21 cellular contexts compared by ENCODE assay signal in the genomic region with DNA sequence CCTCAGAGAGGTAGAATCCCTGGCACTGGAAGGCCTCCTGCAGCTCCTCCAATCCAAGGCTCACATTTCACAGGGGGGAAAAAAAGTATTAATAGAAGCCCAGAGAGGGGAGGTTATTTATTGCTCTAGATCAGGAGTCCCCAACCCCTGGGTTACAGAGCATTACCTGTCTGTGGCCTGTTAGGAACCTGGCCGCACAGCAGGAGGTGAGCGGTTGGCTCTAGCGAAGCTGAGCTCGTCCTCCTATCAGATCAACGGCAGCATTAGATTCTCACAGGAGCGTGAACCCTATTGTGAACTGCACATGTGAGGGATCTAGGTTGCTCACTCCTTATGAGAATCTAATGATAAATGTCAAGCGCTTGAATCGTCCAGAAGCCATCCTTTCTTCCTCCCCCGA. TPM values are rescaled to one million over a fixed set of nuclear protein-coding genes. Genes with fewer than 3 reads are reported as not detected.
DNase-seq lines count a peak whose midpoint lies in the region; ATAC-seq, FAIRE-seq and TF ChIP-seq lines count a peak whose summit lies in the region.
"Had no signal": no experiment of that assay in that cellular context is flagged by ENCODE, and none has a peak within 500 bp of the region (broad histone marks: within the 10 kb centered on the region; RNA-seq: fewer than 3 reads in every experiment).

No MANE protein-coding gene starts in this region.

- H3K36me3 ChIP-seq in GM23338 (ENCODE audit: insufficient read depth) (no peaks in the 10 kb centered on the region), K562 (ENCODE audit: control insufficient read depth, insufficient read depth, low read length) (no peaks in the 10 kb centered on the region), endodermal cell (ENCODE audit: control insufficient read depth, insufficient read depth, low read length) (no peaks in the 10 kb centered on the region)
- H3K36me3 ChIP-seq: BLaER1 treated with 17β-estradiol and CSF1 and Interleukin-3, amounts not matched to agents 10 nM and 100 nM had no signal

- H3K27ac ChIP-seq in GM23338 (ENCODE audit: low read depth) (no peak overlapping the region), K562 (ENCODE audit: extremely low read depth, low read depth, low read length) (no peak overlapping the region), endodermal cell (ENCODE audit: low read depth, low read length) (no peak overlapping the region)
- H3K27ac ChIP-seq: 22Rv1; A549; BLaER1 treated with 17β-estradiol and CSF1 and Interleukin-3, amounts not matched to agents 10 nM and 100 nM; C4-2B had no signal

- ATAC-seq in GM23338, result peak; percentile 53
- no peak for ATAC-seq in K562
- no peak for ATAC-seq in GM19397 (IDR thresholded peaks at IDR 0.05; ENCODE audit: unreplicated experiment)
- ATAC-seq: CD8-positive, alpha-beta T cell had no signal

- in situ Hi-C loops in K562 (cut with MboI), result no loop called here

- WGBS in K562 (ENCODE audit: insufficient coverage, low coverage, missing lambda C conversion rate), result 64% methylated on average over 9 of the region's 9 CpGs
- 87 to 91% methylated on average over 9 of the region's 9 CpGs for WGBS in endodermal cell (ENCODE audit: insufficient coverage in 1 of 2, insufficient read length in 1 of 2), 2 experiments

- H3K9ac ChIP-seq in K562 (ENCODE audit: insufficient read depth in 1 of 2, low read depth in 2 of 2, low read length in 2 of 2), result no peak overlapping the region; a peak in 1 of 4 replicates
- H3K9ac ChIP-seq in endodermal cell (ENCODE audit: extremely low read depth, low read length, poor library complexity, severe bottlenecking), result no peak overlapping the region
- H3K9ac ChIP-seq: BLaER1 treated with 17β-estradiol and CSF1 and Interleukin-3, amounts not matched to agents 10 nM and 100 nM had no signal

- FAIRE-seq in K562 (lab: Jason Lieb, UNC), result peak; percentile 40
- FAIRE-seq: A549, D721Med, G401.6, GM12891, GM19239 had no signal

- H2AFZ ChIP-seq in GM23338 (no peak overlapping the region), K562 (ENCODE audit: low read depth, low read length) (peak overlapping the region; percentile 70; the same call in 1 of the 2 replicates)

- H3K27me3 Mint-ChIP-seq in GM23338 (ENCODE audit: insufficient read depth, low read depth, poor library complexity) (peaks cover 21% of the 10 kb centered on the region), endodermal cell (ENCODE audit: insufficient read depth) (peaks cover 3% of the 10 kb centered on the region)

- 0 out of 2 replicates have a peak, but pooled peaks cover 18% of the 10 kb centered on the region for H3F3A ChIP-seq in GM23338 (replicated peaks; ENCODE audit: low read depth)

- POLR2A ChIA-PET in K562 (lab: Yijun Ruan, JAX), result interaction anchor here (0.6 kb wide), 1 partner anchor 46 kb away, joined by 3 read pairs; no protein-coding TSS in a partner anchor

- TF ChIP-seq POLR2A in K562 (conservative IDR thresholded peaks at IDR 0.05), result no peak

- H3K4me1 Mint-ChIP-seq in GM23338 (peaks cover 15% of the 10 kb centered on the region; the same call in 2 of the 3 replicates), endodermal cell (peaks cover 4% of the 10 kb centered on the region)
- H3K4me1 Mint-ChIP-seq: B cell had no signal

- no peaks in the 10 kb centered on the region for H3K9me1 ChIP-seq in K562 (ENCODE audit: control insufficient read depth, insufficient read depth, low read length)

- intact Hi-C loops in K562 (cut with micrococcal nuclease), result loop anchor here (5.0 to 10.0 kb wide), 2 partner anchors 49 to 151 kb away; a partner anchor contains a TSS

- TF ChIP-seq EP300 in K562 (IDR thresholded peaks at IDR 0.05; ENCODE audit: low read length), result no peak

- peaks cover 6% of the 10 kb centered on the region for H3K36me3 Mint-ChIP-seq in GM23338 (ENCODE audit: low read depth)
- H3K36me3 Mint-ChIP-seq in endodermal cell (ENCODE audit: low read depth), result no peaks in the 10 kb centered on the region
- H3K36me3 Mint-ChIP-seq: CD8-positive, alpha-beta T cell had no signal

- H3K9me3 Mint-ChIP-seq in GM23338, result peaks cover 4% of the 10 kb centered on the region; the same call in 2 of the 3 replicates
- peaks cover 8% of the 10 kb centered on the region for H3K9me3 Mint-ChIP-seq in endodermal cell
- H3K9me3 Mint-ChIP-seq: CD4-positive, alpha-beta T cell; CD8-positive, alpha-beta T cell had no signal

- H3K27me3 ChIP-seq in GM23338 (ENCODE audit: insufficient read depth), result no peaks in the 10 kb centered on the region
- no peaks in the 10 kb centered on the region; a peak in 1 of 5 replicates for H3K27me3 ChIP-seq in K562 (ENCODE audit: control insufficient read depth in 2 of 2, insufficient read depth in 2 of 2, low read length in 2 of 2)
- no peaks in the 10 kb centered on the region for H3K27me3 ChIP-seq in endodermal cell (ENCODE audit: control insufficient read depth, insufficient read depth, low read length, poor library complexity, severe bottlenecking)
- H3K27me3 ChIP-seq: BLaER1 treated with 17β-estradiol and CSF1 and Interleukin-3, amounts not matched to agents 10 nM and 100 nM had no signal

- TF ChIP-seq CTCF in GM23338 (conservative IDR thresholded peaks at IDR 0.05; ENCODE audit: low read depth in 2 of 2), result no peak
- TF ChIP-seq CTCF in K562 (IDR thresholded peaks at IDR 0.05 in 2 of 3, conservative IDR thresholded peaks at IDR 0.05 in 1 of 3; ENCODE audit: insufficient read depth in 2 of 3, low read depth in 1 of 3, low read length in 3 of 3), result no peak
- no peak for TF ChIP-seq CTCF in endodermal cell (conservative IDR thresholded peaks at IDR 0.05)

- peak; percentile 38 for DNase-seq in GM23338 (ENCODE audit: low spot score)
- DNase-seq in K562 (ENCODE audit: extremely low read depth in 1 of 4, low spot score in 3 of 4), result peak in 1 of 4 experiments; percentile 12
- peak; percentile 73 for DNase-seq in endodermal cell
- DNase-seq in stimulated activated CD4-positive, alpha-beta T cell treated with anti-CD3 and anti-CD28 coated beads, Interleukin-12 subunit alpha, Interleukin-12 subunit beta, amount 100 ng/mL, for 4 hours, result no peak
- DNase-seq: AML-193; Caco-2; Calu3; CD4-positive, alpha-beta T cell; CD8-positive, alpha-beta T cell; DMS79 treated with DMSO at 0.1 percent for 48 hours; GF-D8 had no signal

- H3K4me3 Mint-ChIP-seq in GM23338 (no peak overlapping the region), endodermal cell (no peak overlapping the region)
- H3K4me3 Mint-ChIP-seq: B cell; CD4-positive, alpha-beta T cell; CD8-positive, alpha-beta T cell had no signal

- H3K9me3 ChIP-seq in K562 (replicated peaks; ENCODE audit: control insufficient read depth, insufficient read depth, low read depth, low read length) (no peaks in the 10 kb centered on the region), endodermal cell (ENCODE audit: control insufficient read depth, low read length) (no peaks in the 10 kb centered on the region)
- H3K9me3 ChIP-seq: A549; BLaER1 treated with 17β-estradiol and CSF1 and Interleukin-3, amounts not matched to agents 10 nM and 100 nM; Caco-2 had no signal

- H3K4me2 ChIP-seq in GM23338 (no peak overlapping the region), K562 (ENCODE audit: insufficient read depth, low read length) (no peak overlapping the region)
- H3K4me2 ChIP-seq: A549; BLaER1 treated with 17β-estradiol and CSF1 and Interleukin-3, amounts not matched to agents 10 nM and 100 nM had no signal

- H3K27ac Mint-ChIP-seq in GM23338 (no peak overlapping the region), endodermal cell (no peak overlapping the region)
- H3K27ac Mint-ChIP-seq: B cell; CD4-positive, alpha-beta T cell; CD8-positive, alpha-beta T cell had no signal

- BruUV-seq in K562 (replicated peaks; lab: Mats Ljungman, UMichigan), result no TSS peak

- H4K20me1 ChIP-seq in GM23338 (replicated peaks; ENCODE audit: insufficient read depth) (no peaks in the 10 kb centered on the region), K562 (replicated peaks; ENCODE audit: control insufficient read depth, insufficient read depth, low read length) (no peaks in the 10 kb centered on the region)
- H4K20me1 ChIP-seq: BLaER1 treated with 17β-estradiol and CSF1 and Interleukin-3, amounts not matched to agents 10 nM and 100 nM had no signal

- no peak for TF ChIP-seq RAD21 in K562 (CRISPR knock-in tag; conservative IDR thresholded peaks at IDR 0.05 in 1 of 2, IDR thresholded peaks at IDR 0.05 in 1 of 2)

- H3K4me3 ChIP-seq in GM23338, result no peak overlapping the region
- no peak overlapping the region for H3K4me3 ChIP-seq in K562
- H3K4me3 ChIP-seq in endodermal cell (ENCODE audit: low read length), result no peak overlapping the region
- H3K4me3 ChIP-seq: A549; BLaER1 treated with 17β-estradiol and CSF1 and Interleukin-3, amounts not matched to agents 10 nM and 100 nM had no signal

- H3K79me2 ChIP-seq in GM23338 (replicated peaks; ENCODE audit: insufficient read depth) (no peaks in the 10 kb centered on the region), K562 (ENCODE audit: control insufficient read depth, insufficient read depth, low read length) (no peaks in the 10 kb centered on the region)

- CTCF ChIA-PET in K562 (lab: Yijun Ruan, JAX; ENCODE audit: low intra/inter-chr PET ratio), result interaction anchor here (1.8 kb wide), 1 partner anchor 67 kb away, joined by 10 read pairs; no protein-coding TSS in a partner anchor

- H3K4me1 ChIP-seq in GM23338 (ENCODE audit: insufficient read depth), result peaks cover 6% of the 10 kb centered on the region
- H3K4me1 ChIP-seq in K562 (replicated peaks in 1 of 2; ENCODE audit: control insufficient read depth in 2 of 2, insufficient read depth in 2 of 2, low read length in 2 of 2), result peaks cover 20 to 23% of the 10 kb centered on the region in 2 experiments; a peak in 4 of 5 replicates
- no peaks in the 10 kb centered on the region for H3K4me1 ChIP-seq in endodermal cell (ENCODE audit: control insufficient read depth, insufficient read depth, low read length)
- H3K4me1 ChIP-seq: Caco-2 had no signal

- H3K9me2 ChIP-seq in GM23338 (ENCODE audit: insufficient read depth), result no peaks in the 10 kb centered on the region

RNA-seq across cellular contexts. Expression of a gene that starts 46.8 kb away (rescaled TPM):
- total RNA-seq in GM23338 (2014; rRNA removed; shearing (Covaris generic)), result 367 and 386 TPM in 2 replicates
- 97.1 and 99.3 TPM in 2 replicates for polyA plus RNA-seq in GM23338 (2016; fragmentation: Nextera tagmentation; extraction: Ambion mirVana)
- total RNA-seq in K562 (2011; cell fraction: chromatin; rRNA removed; ENCODE audit: low replicate concordance), result 86.3 and 153 TPM in 2 replicates
- 101 and 112 TPM in 2 replicates for total RNA-seq in K562 (2011; cell fraction: nucleolus; rRNA removed)
- total RNA-seq in K562 (2011; cell fraction: nucleoplasm; rRNA removed), result 95.8 and 102 TPM in 2 replicates
- 111 and 116 TPM in 2 replicates for total RNA-seq in K562 (2014; rRNA removed)
- 108 and 111 TPM in 2 replicates for total RNA-seq in K562 (2014; rRNA removed; fragmentation: Illumina TruSeq; extraction: Trizol)
- total RNA-seq in K562 (2015; rRNA removed; fragmentation: Illumina TruSeq; extraction: Trizol), result 116 and 117 TPM in 2 replicates
- 258 and 292 TPM in 2 replicates for total RNA-seq in K562 (2021)
- 59.5 and 105 TPM in 2 replicates for polyA plus RNA-seq in K562 (2011; rRNA removed)
- 92.9 and 111 TPM in 2 replicates for polyA plus RNA-seq in K562 (2011; cell fraction: cytosol; rRNA removed)
- 136 and 155 TPM in 2 replicates for polyA plus RNA-seq in K562 (2011; cell fraction: nucleus; rRNA removed)
- polyA plus RNA-seq in K562 (2012), result 151 and 181 TPM in 2 replicates
- polyA plus RNA-seq in K562 (2014; fragmentation: Illumina TruSeq; extraction: Trizol), result 209 and 213 TPM in 2 replicates
- polyA plus RNA-seq in K562 (2014; fragmentation: Nextera tagmentation; extraction: Ambion mirVana), result 100 to 1,000 TPM in 1 of 2 experiments, 10 to 100 TPM in 1; 31.8 to 203 TPM
- polyA plus RNA-seq in K562 (2014; rRNA removed), result 135 and 139 TPM in 2 replicates
- polyA minus RNA-seq in K562 (2011; rRNA and poly(A)+ RNA removed), result 69.1 and 75.9 TPM in 2 replicates
- polyA minus RNA-seq in K562 (2011; cell fraction: cytosol; rRNA and poly(A)+ RNA removed), result 121 and 149 TPM in 2 replicates
- 21.8 and 35.7 TPM in 2 replicates for polyA minus RNA-seq in K562 (2011; cell fraction: nucleus; rRNA and poly(A)+ RNA removed)
- total RNA-seq in endodermal cell, result 100 to 1,000 TPM; 240 to 325 TPM
- polyA plus RNA-seq in endodermal cell (2013, experiment 1 of 2), result 136 TPM
- 129 TPM for polyA plus RNA-seq in endodermal cell (2013, experiment 2 of 2)

RNA-seq across cellular contexts. Expression of a gene that starts 53.3 kb away (rescaled TPM):
- 37.9 and 46.8 TPM in 2 replicates for total RNA-seq in GM23338 (2014; rRNA removed; shearing (Covaris generic))
- polyA plus RNA-seq in GM23338 (2016; fragmentation: Nextera tagmentation; extraction: Ambion mirVana), result 12.1 and 13.4 TPM in 2 replicates
- total RNA-seq in K562 (2011; cell fraction: chromatin; rRNA removed; ENCODE audit: low replicate concordance), result 0.09 TPM in 1 of 2 replicates, not detected in the other
- total RNA-seq in K562 (2011; cell fraction: nucleolus; rRNA removed), result 0.17 and 0.92 TPM in 2 replicates
- total RNA-seq in K562 (2011; cell fraction: nucleoplasm; rRNA removed), result 0.07 TPM in 1 of 2 replicates, not detected in the other
- total RNA-seq in K562 (2014; rRNA removed), result 0.09 TPM in 1 of 2 replicates, not detected in the other
- total RNA-seq in K562 (2014; rRNA removed; fragmentation: Illumina TruSeq; extraction: Trizol), result not detected in 2 replicates
- not detected in 2 replicates for total RNA-seq in K562 (2015; rRNA removed; fragmentation: Illumina TruSeq; extraction: Trizol)
- total RNA-seq in K562 (2021), result 0.13 TPM in 2 replicates
- polyA plus RNA-seq in K562 (2011; rRNA removed), result 0.01 TPM in 1 of 2 replicates, not detected in the other
- polyA plus RNA-seq in K562 (2011; cell fraction: cytosol; rRNA removed), result 0.27 TPM in 1 of 2 replicates, not detected in the other
- 0.41 and 0.52 TPM in 2 replicates for polyA plus RNA-seq in K562 (2011; cell fraction: nucleus; rRNA removed)
- polyA plus RNA-seq in K562 (2012), result not detected in 2 replicates
- not detected in 2 replicates for polyA plus RNA-seq in K562 (2014; fragmentation: Illumina TruSeq; extraction: Trizol)
- not detected for polyA plus RNA-seq in K562 (2014; fragmentation: Nextera tagmentation; extraction: Ambion mirVana)
- polyA plus RNA-seq in K562 (2014; rRNA removed), result not detected in 2 replicates
- not detected in 2 replicates for polyA minus RNA-seq in K562 (2011; rRNA and poly(A)+ RNA removed)
- polyA minus RNA-seq in K562 (2011; cell fraction: cytosol; rRNA and poly(A)+ RNA removed), result 0.46 TPM in 1 of 2 replicates, not detected in the other
- polyA minus RNA-seq in K562 (2011; cell fraction: nucleus; rRNA and poly(A)+ RNA removed), result 0.13 TPM in 1 of 2 replicates, not detected in the other
- 10 to 100 TPM in 1 of 2 donors, 1 to 10 TPM in 1; 5.2 to 10.5 TPM for total RNA-seq in endodermal cell
- 27.7 TPM for polyA plus RNA-seq in endodermal cell (2013, experiment 1 of 2)
- 26.5 TPM for polyA plus RNA-seq in endodermal cell (2013, experiment 2 of 2)
- total RNA-seq: CD8-positive, alpha-beta T cell had no signal
